In the genomic region with DNA sequence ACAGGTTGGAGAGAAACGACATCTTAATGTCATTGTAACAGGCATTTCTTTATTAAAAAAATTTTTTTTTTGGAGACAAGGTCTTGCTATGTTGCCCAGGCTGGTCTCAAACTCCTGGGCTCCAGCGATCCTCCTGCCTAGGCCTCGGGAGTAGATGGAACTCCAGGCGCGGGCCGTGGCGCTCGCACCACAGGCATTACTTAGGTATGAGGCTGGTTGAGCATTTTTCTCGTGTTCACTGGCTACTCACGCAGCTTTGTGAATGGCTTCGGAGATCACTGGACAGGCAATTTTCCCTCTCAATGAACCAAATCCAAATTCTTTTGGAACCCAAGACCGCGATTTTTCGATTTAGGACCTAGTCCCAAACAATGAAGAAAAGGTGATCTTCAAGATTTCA, we compare ENCODE assay signal across 8 cellular contexts. TPM values are rescaled to one million over a fixed set of nuclear protein-coding genes. Genes with fewer than 3 reads are reported as not detected.
A peak's percentile ranks its signal among the peaks of the same experiment; 100 is the strongest.
DNase-seq lines count a peak whose midpoint lies in the region; ATAC-seq and TF ChIP-seq lines count a peak whose summit lies in the region.

No MANE protein-coding gene starts in this region.

- in situ Hi-C loops in astrocyte of the cerebellum (cut with HindIII; ENCODE audit: low sequenced_read_pairs) (no loop called here), transverse colon (cut with MboI; ENCODE audit: low pct_ligation_motif_present in 1 of 4, low pct_unique_long_range_greater_than_20kb in 1 of 4, low sequenced_read_pairs in 3 of 4) (loop anchor here in 3 of 4 donors (10.0 to 25.0 kb wide), 2 partner anchors 152 to 155 kb away; no protein-coding TSS in a partner anchor)

- no peak for DNase-seq in activated CD8-positive, alpha-beta memory T cell treated with anti-CD3 and anti-CD28 coated beads, Interleukin-2, amount 10 ng/mL, durations not matched to agents 7 days and 5 days
- no peak for DNase-seq in activated CD8-positive, alpha-beta memory T cell treated with anti-CD3 and anti-CD28 coated beads for 24 hours
- DNase-seq in astrocyte of the cerebellum (ENCODE audit: low read depth) (no peak), left lung (peak in 1 of 2 donors; percentile 67), transverse colon (no peak), foreskin keratinocyte (no peak), putamen (ENCODE audit: low spot score) (no peak), NCI-H187 treated with DMSO at 0.1 percent for 48 hours (lab: John Stamatoyannopoulos, UW) (no peak)

- H3K4me1 Mint-ChIP-seq in activated CD8-positive, alpha-beta memory T cell treated with anti-CD3 and anti-CD28 coated beads, Interleukin-2, amount 10 ng/mL, durations not matched to agents 7 days and 5 days: peaks cover 8% of the 10 kb centered on the region

- H3K27ac Mint-ChIP-seq in activated CD8-positive, alpha-beta memory T cell treated with anti-CD3 and anti-CD28 coated beads, Interleukin-2, amount 10 ng/mL, durations not matched to agents 7 days and 5 days: no peak overlapping the region

- TF ChIP-seq EP300 in transverse colon (IDR thresholded peaks at IDR 0.05; ENCODE audit: low read depth): no peak

- WGBS in transverse colon (ENCODE audit: low coverage in 1 of 2), 2 donors: 46 to 70% methylated on average over 2 to 14 of the region's 14 CpGs

- ATAC-seq in activated CD8-positive, alpha-beta memory T cell treated with anti-CD3 and anti-CD28 coated beads, Interleukin-2, amount 10 ng/mL, durations not matched to agents 7 days and 5 days: no peak
- ATAC-seq in left lung (no peak), foreskin keratinocyte (no peak)

- intact Hi-C loops in left lung (cut with DNase I) (loop anchor here in 1 of 2 donors (5.0 kb wide), 1 partner anchor 150 kb away; no protein-coding TSS in a partner anchor), transverse colon (cut with DNase I; ENCODE audit: low total_unique reads) (loop anchor here (2.0 to 10.0 kb wide), 3 partner anchors 72 to 152 kb away; no protein-coding TSS in a partner anchor)

- H3K4me1 ChIP-seq in left lung (peaks cover 4 to 18% of the 10 kb centered on the region in 2 donors), transverse colon (peaks cover 0 to 28% (median 15%) of the 10 kb centered on the region in 4 donors), foreskin keratinocyte (peaks cover 6% of the 10 kb centered on the region)

- TF ChIP-seq POLR2A in transverse colon (IDR thresholded peaks at IDR 0.05): no peak

- H3K9me3 ChIP-seq in left lung: no peaks in the 10 kb centered on the region
- no peaks in the 10 kb centered on the region for H3K9me3 ChIP-seq in transverse colon

- TF ChIP-seq CTCF in astrocyte of the cerebellum (IDR thresholded peaks at IDR 0.05; ENCODE audit: low read depth, low read length, missing control alignments) (no peak), left lung (IDR thresholded peaks at IDR 0.05) (no peak), transverse colon (IDR thresholded peaks at IDR 0.05) (no peak), foreskin keratinocyte (conservative IDR thresholded peaks at IDR 0.05) (no peak)

- peak overlapping the region; percentile 68 for H3K4me3 ChIP-seq in astrocyte of the cerebellum (ENCODE audit: low read depth, low read length)
- H3K4me3 ChIP-seq in left lung: peak overlapping the region; percentile 51 to 62
- peak overlapping the region; percentile 53 to 60 (median 58) for H3K4me3 ChIP-seq in transverse colon

- H3K27me3 Mint-ChIP-seq in activated CD8-positive, alpha-beta memory T cell treated with anti-CD3 and anti-CD28 coated beads, Interleukin-2, amount 10 ng/mL, durations not matched to agents 7 days and 5 days: peaks cover 73% of the 10 kb centered on the region

- CTCF ChIA-PET in activated CD8-positive, alpha-beta memory T cell treated with anti-CD3 and anti-CD28 coated beads, Interleukin-2, amount 10 ng/mL, durations not matched to agents 7 days and 5 days (lab: Charles Lee): interaction anchor here (1.0 to 1.8 kb wide), 5 partner anchors 50 to 168 kb away, joined by 3 to 6 read pairs (median 3); no protein-coding TSS in a partner anchor

- H3K27ac ChIP-seq in left lung (peak overlapping the region; percentile 14 to 55), transverse colon (peak overlapping the region; percentile 41 to 87 (median 74)), foreskin keratinocyte (no peak overlapping the region)

- no peaks in the 10 kb centered on the region for H3K9me3 Mint-ChIP-seq in activated CD8-positive, alpha-beta memory T cell treated with anti-CD3 and anti-CD28 coated beads, Interleukin-2, amount 10 ng/mL, durations not matched to agents 7 days and 5 days (ENCODE audit: low read depth)

- no peaks in the 10 kb centered on the region for H3K36me3 Mint-ChIP-seq in activated CD8-positive, alpha-beta memory T cell treated with anti-CD3 and anti-CD28 coated beads, Interleukin-2, amount 10 ng/mL, durations not matched to agents 7 days and 5 days

- H3K27me3 ChIP-seq in left lung: peaks cover 0 to 60% of the 10 kb centered on the region in 2 donors
- peaks cover 50% of the 10 kb centered on the region for H3K27me3 ChIP-seq in transverse colon
- H3K27me3 ChIP-seq in foreskin keratinocyte: no peaks in the 10 kb centered on the region

- H3K4me3 Mint-ChIP-seq in activated CD8-positive, alpha-beta memory T cell treated with anti-CD3 and anti-CD28 coated beads, Interleukin-2, amount 10 ng/mL, durations not matched to agents 7 days and 5 days: peak overlapping the region; percentile 66

- H3K36me3 ChIP-seq in left lung (no peaks in the 10 kb centered on the region), transverse colon (no peaks in the 10 kb centered on the region)

RNA-seq across cellular contexts. Expression of gene TCF7L1, which starts 0.8 kb away (rescaled TPM):
- not detected for total RNA-seq in activated CD8-positive, alpha-beta memory T cell treated with anti-CD3 and anti-CD28 coated beads, Interleukin-2, amount 10 ng/mL, durations not matched to agents 7 days and 5 days
- total RNA-seq in left lung: 10 to 100 TPM; 16.4 to 17.7 TPM
- 1 to 10 TPM in 2 of 4 donors, under 1 TPM in 2; 0.75 to 2.9 (median 1.1) TPM for total RNA-seq in transverse colon
- 7.1 and 8.5 TPM in 2 replicates for total RNA-seq in foreskin keratinocyte
- polyA plus RNA-seq in foreskin keratinocyte: 18.4 and 24.1 TPM in 2 replicates
